Comparison of ENCODE assay signal across 29 cellular contexts in the genomic region with DNA sequence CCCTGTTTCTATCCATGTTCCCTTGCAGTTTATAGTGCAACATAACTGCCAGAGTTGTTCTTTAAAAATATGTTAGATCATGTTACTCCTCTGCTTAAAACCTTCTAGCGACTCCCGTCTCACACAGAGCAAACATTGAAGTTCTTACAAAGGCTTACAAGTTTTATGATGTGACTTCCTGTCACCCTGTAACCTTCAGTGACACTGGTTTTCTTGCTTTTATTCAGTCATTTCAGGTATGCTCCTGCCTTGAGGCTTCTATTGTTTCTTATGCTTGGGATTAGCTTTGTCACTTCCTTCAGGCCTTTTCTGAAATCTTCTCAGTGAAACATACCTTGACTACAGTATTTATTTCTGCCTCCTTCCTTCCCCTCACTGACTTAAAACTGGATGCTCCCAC.
DNase-seq lines count a peak whose midpoint lies in the region; ATAC-seq, FAIRE-seq and TF ChIP-seq lines count a peak whose summit lies in the region.
"Had no signal": no experiment of that assay in that cellular context is flagged by ENCODE, and none has a peak within 500 bp of the region (broad histone marks: within the 10 kb centered on the region; RNA-seq: fewer than 3 reads in every experiment).

No MANE protein-coding gene starts in this region.

- intact Hi-C loops in activated naive CD4-positive, alpha-beta T cell treated with anti-CD3 and anti-CD28 coated beads for 36 hours (cut with micrococcal nuclease): no loop called here

- H3K4me1 Mint-ChIP-seq in activated naive CD4-positive, alpha-beta T cell treated with anti-CD3 and anti-CD28 coated beads for 36 hours (ENCODE audit: low read depth): peaks cover 9% of the 10 kb centered on the region
- no peaks in the 10 kb centered on the region for H3K4me1 Mint-ChIP-seq in activated naive CD4-positive, alpha-beta T cell treated with anti-CD3 and anti-CD28 coated beads, Interleukin-2, amount 10 ng/mL, durations not matched to agents 7 days and 5 days
- H3K4me1 Mint-ChIP-seq in type B pancreatic cell (ENCODE audit: unreplicated experiment): peaks cover 3% of the 10 kb centered on the region
- H3K4me1 Mint-ChIP-seq: B cell had no signal

- POLR2A ChIA-PET in RWPE1 (lab: Yijun Ruan, JAX; ENCODE audit: low non-redundant PET): no interaction called here

- H3K4me3 Mint-ChIP-seq in activated naive CD4-positive, alpha-beta T cell treated with anti-CD3 and anti-CD28 coated beads for 36 hours: no peak overlapping the region
- no peak overlapping the region for H3K4me3 Mint-ChIP-seq in activated naive CD4-positive, alpha-beta T cell treated with anti-CD3 and anti-CD28 coated beads, Interleukin-2, amount 10 ng/mL, durations not matched to agents 7 days and 5 days
- H3K4me3 Mint-ChIP-seq in type B pancreatic cell: no peak overlapping the region
- H3K4me3 Mint-ChIP-seq: B cell had no signal

- H3K79me2 ChIP-seq in Loucy (ENCODE audit: insufficient read depth, low read length): no peaks in the 10 kb centered on the region

- H3K9me3 Mint-ChIP-seq in activated naive CD4-positive, alpha-beta T cell treated with anti-CD3 and anti-CD28 coated beads for 36 hours: no peaks in the 10 kb centered on the region
- peaks cover 4% of the 10 kb centered on the region for H3K9me3 Mint-ChIP-seq in activated naive CD4-positive, alpha-beta T cell treated with anti-CD3 and anti-CD28 coated beads, Interleukin-2, amount 10 ng/mL, durations not matched to agents 7 days and 5 days
- H3K9me3 Mint-ChIP-seq in type B pancreatic cell: no peaks in the 10 kb centered on the region

- no peak overlapping the region for H3K4me2 ChIP-seq in Loucy (ENCODE audit: low read depth, low read length, poor library complexity, severe bottlenecking)
- H3K4me2 ChIP-seq: KMS-11 had no signal

- H3K4me3 ChIP-seq in Loucy (ENCODE audit: low read length, poor library complexity, severe bottlenecking) (no peak overlapping the region), small intestine (ENCODE audit: low read depth in 1 of 2, low read length in 2 of 2) (no peak overlapping the region)
- H3K4me3 ChIP-seq: coronary artery, right lobe of liver, stomach, vagina had no signal

- CTCF ChIA-PET in activated naive CD4-positive, alpha-beta T cell treated with anti-CD3 and anti-CD28 coated beads for 36 hours (lab: Charles Lee): interaction anchor here (1.4 kb wide), 1 partner anchor 45 kb away, joined by 3 read pairs; no protein-coding TSS in a partner anchor
- CTCF ChIA-PET in activated naive CD4-positive, alpha-beta T cell treated with anti-CD3 and anti-CD28 coated beads, Interleukin-2, amount 10 ng/mL, durations not matched to agents 7 days and 5 days (lab: Charles Lee): no interaction called here
- CTCF ChIA-PET in RWPE1 (lab: Yijun Ruan, JAX): no interaction called here

- peaks cover 2% of the 10 kb centered on the region for H3K36me3 Mint-ChIP-seq in activated naive CD4-positive, alpha-beta T cell treated with anti-CD3 and anti-CD28 coated beads for 36 hours (ENCODE audit: low read depth)
- no peaks in the 10 kb centered on the region for H3K36me3 Mint-ChIP-seq in activated naive CD4-positive, alpha-beta T cell treated with anti-CD3 and anti-CD28 coated beads, Interleukin-2, amount 10 ng/mL, durations not matched to agents 7 days and 5 days
- peaks cover 4% of the 10 kb centered on the region for H3K36me3 Mint-ChIP-seq in type B pancreatic cell

- no peak overlapping the region for H3K27ac ChIP-seq in small intestine (ENCODE audit: low read depth in 1 of 2, low read length in 1 of 2)
- H3K27ac ChIP-seq in RWPE1: no peak overlapping the region
- H3K27ac ChIP-seq: coronary artery, KMS-11, right lobe of liver, stomach, vagina had no signal

- no peak overlapping the region for H3K9ac ChIP-seq in Loucy (ENCODE audit: low read depth, low read length, poor library complexity, severe bottlenecking)
- H3K9ac ChIP-seq: KMS-11 had no signal

- H3F3A ChIP-seq in Loucy (ENCODE audit: low read depth): no peaks in the 10 kb centered on the region

- no peaks in the 10 kb centered on the region for H4K20me1 ChIP-seq in Loucy (ENCODE audit: insufficient read depth, low read length, poor library complexity, severe bottlenecking)

- peaks cover 2% of the 10 kb centered on the region for H3K27me3 Mint-ChIP-seq in activated naive CD4-positive, alpha-beta T cell treated with anti-CD3 and anti-CD28 coated beads for 36 hours (ENCODE audit: low read depth)
- peaks cover 8% of the 10 kb centered on the region for H3K27me3 Mint-ChIP-seq in activated naive CD4-positive, alpha-beta T cell treated with anti-CD3 and anti-CD28 coated beads, Interleukin-2, amount 10 ng/mL, durations not matched to agents 7 days and 5 days
- no peaks in the 10 kb centered on the region for H3K27me3 Mint-ChIP-seq in type B pancreatic cell

- FAIRE-seq in small intestine (lab: Jason Lieb, UNC): no peak
- FAIRE-seq: GM12891, kidney had no signal

- no peak for ATAC-seq in GM21528 (IDR thresholded peaks at IDR 0.05; ENCODE audit: low FRiP score, unreplicated experiment)
- ATAC-seq: right lobe of liver had no signal

- H3K9me3 ChIP-seq in Loucy (ENCODE audit: insufficient read depth, low read depth, low read length) (no peaks in the 10 kb centered on the region), small intestine (ENCODE audit: control insufficient read depth, low read depth) (no peaks in the 10 kb centered on the region)
- H3K9me3 ChIP-seq: right lobe of liver, vagina had no signal

- H3K4me1 ChIP-seq in Loucy (ENCODE audit: insufficient read depth, low read length, poor library complexity, severe bottlenecking) (no peaks in the 10 kb centered on the region), small intestine (ENCODE audit: control insufficient read depth in 2 of 2, insufficient read depth in 1 of 2, low read depth in 1 of 2, low read length in 1 of 2) (no peaks in the 10 kb centered on the region)
- H3K4me1 ChIP-seq: right lobe of liver, stomach, vagina had no signal

- peak; percentile 7 for DNase-seq in activated naive CD4-positive, alpha-beta T cell treated with anti-CD3 and anti-CD28 coated beads for 36 hours
- DNase-seq in activated naive CD4-positive, alpha-beta T cell treated with anti-CD3 and anti-CD28 coated beads, Interleukin-2, amount 10 ng/mL, durations not matched to agents 7 days and 5 days: no peak
- DNase-seq in iPS DF 4.7 (ENCODE audit: extremely low read depth, low spot score) (peak; percentile 36), type B pancreatic cell (ENCODE audit: extremely low spot score, unreplicated experiment) (no peak), small intestine (no peak), RWPE1 (ENCODE audit: low spot score) (no peak)
- DNase-seq: activated CD4-positive, alpha-beta T cell treated with anti-CD3 and anti-CD28 coated beads for 1 hour; activated gamma-delta T cell; caudate nucleus; DMS 273 treated with DMSO at 0.1 percent for 48 hours; effector CD8-positive, alpha-beta T cell; erythroblast; glutamatergic neuron; kidney; NCI-H1930; NCI-H2227 treated with DMSO at 0.1 percent for 48 hours; NCI-H526 treated with DMSO at 0.1 percent for 48 hours; right lobe of liver; SHP77; stimulated activated CD4-positive, alpha-beta T cell treated with anti-CD3 and anti-CD28 coated beads, Interleukin-12 subunit alpha, Interleukin-12 subunit beta, amount 100 ng/mL, for 4 hours; stimulated activated CD4-positive, alpha-beta T cell treated with anti-CD3 and anti-CD28 coated beads, Interleukin-4, amount 100 ng/mL, for 1 hour; stomach had no signal

- TF ChIP-seq CTCF in Loucy (conservative IDR thresholded peaks at IDR 0.05; ENCODE audit: low read length) (no peak), type B pancreatic cell (conservative IDR thresholded peaks at IDR 0.05) (no peak), RWPE1 (conservative IDR thresholded peaks at IDR 0.05; ENCODE audit: low read depth) (no peak)

- H3K27ac Mint-ChIP-seq in activated naive CD4-positive, alpha-beta T cell treated with anti-CD3 and anti-CD28 coated beads for 36 hours: no peak overlapping the region
- H3K27ac Mint-ChIP-seq in activated naive CD4-positive, alpha-beta T cell treated with anti-CD3 and anti-CD28 coated beads, Interleukin-2, amount 10 ng/mL, durations not matched to agents 7 days and 5 days: no peak overlapping the region
- peak overlapping the region; percentile 57 for H3K27ac Mint-ChIP-seq in type B pancreatic cell
- H3K27ac Mint-ChIP-seq: B cell had no signal

- no peaks in the 10 kb centered on the region for H3K27me3 ChIP-seq in Loucy (ENCODE audit: insufficient read depth, low read length, poor library complexity, severe bottlenecking)
- peaks cover 0 to 3% of the 10 kb centered on the region in 2 donors for H3K27me3 ChIP-seq in small intestine (ENCODE audit: control insufficient read depth in 2 of 2, insufficient read depth in 2 of 2, low read length in 2 of 2)
- H3K27me3 ChIP-seq: right lobe of liver, vagina had no signal

- peak overlapping the region; percentile 45; the same call in 1 of the 2 replicates for H2AFZ ChIP-seq in Loucy (ENCODE audit: low read length)

- no peaks in the 10 kb centered on the region for H3K9me2 ChIP-seq in Loucy (replicated peaks; ENCODE audit: low read depth, low read length)

- H3K36me3 ChIP-seq in Loucy (ENCODE audit: insufficient read depth, low read length) (no peaks in the 10 kb centered on the region), small intestine (ENCODE audit: control insufficient read depth in 2 of 2, insufficient read depth in 2 of 2, low read length in 2 of 2) (no peaks in the 10 kb centered on the region)
- H3K36me3 ChIP-seq: right lobe of liver, stomach, vagina had no signal

- WGBS in small intestine, 3 donors: 21 to 25% (median 23%) methylated on average over 2 of the region's 2 CpGs

Comparison
In these comparisons a context has a peak if more than half of its experiments do, and no peak if none do; other contexts are left out.
1. DNase-seq: peak in activated naive CD4-positive, alpha-beta T cell treated with anti-CD3 and anti-CD28 coated beads for 36 hours (single experiment) and iPS DF 4.7 (single experiment); none in activated naive CD4-positive, alpha-beta T cell treated with anti-CD3 and anti-CD28 coated beads, Interleukin-2, amount 10 ng/mL, durations not matched to agents 7 days and 5 days (single experiment), type B pancreatic cell (single experiment), small intestine (single experiment) and RWPE1 (single experiment).